Comparison of ENCODE assay signal across 2 cellular contexts in genomic region chr11:18390088-18390487, GRCh38.
TF ChIP-seq lines count a peak whose summit lies in the region.

No MANE protein-coding gene starts in this region.

TF ChIP-seq in A549, 52 proteins besides CTCF, POLR2A, EP300 and RAD21:
- no peak for TF ChIP-seq ZFP36 (IDR thresholded peaks at IDR 0.05; ENCODE audit: borderline replicate concordance, partially characterized antibody)
- TF ChIP-seq MAFK (IDR thresholded peaks at IDR 0.05; ENCODE audit: partially characterized antibody), result peak; percentile 85
- peak; percentile 67 for TF ChIP-seq NFE2L2 (conservative IDR thresholded peaks at IDR 0.05; ENCODE audit: low read length)
TF ChIP-seq in A549: peak in this region for 2.

TF ChIP-seq in GM23338, 12 proteins besides CTCF, POLR2A, EP300 and RAD21:
- no peak for TF ChIP-seq JUNB (IDR thresholded peaks at IDR 0.05; ENCODE audit: unreplicated experiment)
- no peak for TF ChIP-seq ZNF331 (CRISPR knock-in tag; IDR thresholded peaks at IDR 0.05; ENCODE audit: low read depth)
- TF ChIP-seq NANOG (IDR thresholded peaks at IDR 0.05; ENCODE audit: borderline replicate concordance), result no peak
- TF ChIP-seq CREB1 (CRISPR knock-in tag; IDR thresholded peaks at IDR 0.05; ENCODE audit: low read depth), result no peak
- TF ChIP-seq STAT1 (IDR thresholded peaks at IDR 0.05; ENCODE audit: unreplicated experiment), result no peak
- no peak for TF ChIP-seq POLR2AphosphoS5 (IDR thresholded peaks at IDR 0.05; ENCODE audit: low read depth)
- TF ChIP-seq ETS1 (IDR thresholded peaks at IDR 0.05), result no peak
TF ChIP-seq in GM23338: peak in this region for 0.
